ENCODE assay signal across 8 cellular contexts in the genomic region with DNA sequence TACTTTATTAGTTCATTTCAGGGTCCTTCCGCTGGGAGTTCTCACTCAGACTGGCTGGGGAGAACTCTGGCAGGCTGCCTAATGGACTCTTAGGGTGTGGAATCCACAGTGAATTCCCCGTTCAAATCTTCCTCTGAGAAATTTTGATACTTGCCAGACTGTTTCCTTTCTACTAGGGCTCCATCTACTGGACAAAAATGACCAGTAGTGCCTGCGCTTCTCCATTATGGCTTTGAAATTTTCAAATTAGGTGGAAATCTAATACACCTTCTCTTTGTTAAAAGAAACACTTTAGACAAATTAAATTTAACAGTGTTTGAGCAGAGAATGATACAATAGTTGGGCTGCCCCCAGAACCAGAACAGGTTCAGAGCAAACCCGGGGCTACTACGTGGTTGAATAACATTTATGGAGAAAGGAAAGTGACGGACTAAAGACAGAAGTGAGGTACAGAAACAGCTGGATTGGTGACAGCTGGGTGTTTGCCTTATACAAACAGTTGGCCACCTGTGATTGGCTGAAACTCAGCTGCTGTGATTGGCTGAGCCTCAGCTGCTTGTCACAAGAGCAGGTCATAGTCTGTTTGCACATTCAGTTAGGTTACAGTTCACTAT. TPM values are rescaled to one million over a fixed set of nuclear protein-coding genes. Genes with fewer than 3 reads are reported as not detected.
DNase-seq lines count a peak whose midpoint lies in the region; ATAC-seq and TF ChIP-seq lines count a peak whose summit lies in the region.

No MANE protein-coding gene starts in this region.

- peaks cover 24% of the 10 kb centered on the region for H3K4me1 Mint-ChIP-seq in activated CD4-positive, alpha-beta T cell treated with anti-CD3 and anti-CD28 coated beads, Interleukin-2, amount 10 ng/mL, durations not matched to agents 24 days and 14 days
- H3K4me1 Mint-ChIP-seq in neural crest cell = peaks cover 15% of the 10 kb centered on the region

- peak in 2 of 3 donors; percentile 6 to 56 for DNase-seq in stimulated activated CD4-positive, alpha-beta T cell treated with anti-CD3 and anti-CD28 coated beads, Interleukin-12 subunit alpha, Interleukin-12 subunit beta, amount 100 ng/mL, for 48 hours (ENCODE audit: low read depth in 2 of 3, low spot score in 1 of 3)
- no peak for DNase-seq in stimulated activated CD4-positive, alpha-beta T cell treated with anti-CD3 and anti-CD28 coated beads, Interleukin-12 subunit alpha, Interleukin-12 subunit beta, amount 100 ng/mL, for 4 hours
- peak; percentile 53 for DNase-seq in NCI-H2227 treated with DMSO at 0.1 percent for 48 hours (lab: John Stamatoyannopoulos, UW)
- peak; percentile 82 for DNase-seq in activated CD4-positive, alpha-beta T cell treated with anti-CD3 and anti-CD28 coated beads, Interleukin-2, amount 10 ng/mL, durations not matched to agents 24 days and 14 days
- DNase-seq in fibroblast of the conjunctiva (ENCODE audit: low read depth) = peak; percentile 74
- peak; percentile 48 for DNase-seq in neural crest cell (ENCODE audit: low read depth, low spot score)
- DNase-seq in T-helper 9 cell = no peak

- no peak overlapping the region for H3K4me3 Mint-ChIP-seq in activated CD4-positive, alpha-beta T cell treated with anti-CD3 and anti-CD28 coated beads, Interleukin-2, amount 10 ng/mL, durations not matched to agents 24 days and 14 days
- H3K4me3 Mint-ChIP-seq in neural crest cell = no peak overlapping the region

- no peaks in the 10 kb centered on the region for H3K36me3 Mint-ChIP-seq in activated CD4-positive, alpha-beta T cell treated with anti-CD3 and anti-CD28 coated beads, Interleukin-2, amount 10 ng/mL, durations not matched to agents 24 days and 14 days (ENCODE audit: low read depth)
- no peaks in the 10 kb centered on the region for H3K36me3 Mint-ChIP-seq in neural crest cell (ENCODE audit: low read depth)

- peak; percentile 48 for ATAC-seq in HG02981 (IDR thresholded peaks at IDR 0.05; ENCODE audit: unreplicated experiment)

- TF ChIP-seq CTCF in neural crest cell (conservative IDR thresholded peaks at IDR 0.05) = peak; percentile 94

- no peaks in the 10 kb centered on the region for H3K9me3 Mint-ChIP-seq in activated CD4-positive, alpha-beta T cell treated with anti-CD3 and anti-CD28 coated beads, Interleukin-2, amount 10 ng/mL, durations not matched to agents 24 days and 14 days
- H3K9me3 Mint-ChIP-seq in neural crest cell = peaks cover 3% of the 10 kb centered on the region

- no peaks in the 10 kb centered on the region for H3K27me3 Mint-ChIP-seq in activated CD4-positive, alpha-beta T cell treated with anti-CD3 and anti-CD28 coated beads, Interleukin-2, amount 10 ng/mL, durations not matched to agents 24 days and 14 days
- H3K27me3 Mint-ChIP-seq in neural crest cell (ENCODE audit: low read depth) = no peaks in the 10 kb centered on the region

- H3K27ac Mint-ChIP-seq in activated CD4-positive, alpha-beta T cell treated with anti-CD3 and anti-CD28 coated beads, Interleukin-2, amount 10 ng/mL, durations not matched to agents 24 days and 14 days = no peak overlapping the region
- no peak overlapping the region for H3K27ac Mint-ChIP-seq in neural crest cell (ENCODE audit: unreplicated experiment)

- intact Hi-C loops in activated CD4-positive, alpha-beta T cell treated with anti-CD3 and anti-CD28 coated beads, Interleukin-2, amount 10 ng/mL, durations not matched to agents 24 days and 14 days (cut with micrococcal nuclease) = loop anchor here (1.0 to 5.0 kb wide), 4 partner anchors 56 to 855 kb away; no protein-coding TSS in a partner anchor

RNA-seq across cellular contexts. Expression of gene FDX1, which starts 52.9 kb away (rescaled TPM):
- 14.2 and 16.4 TPM in 2 replicates for total RNA-seq in activated CD4-positive, alpha-beta T cell treated with anti-CD3 and anti-CD28 coated beads, Interleukin-2, amount 10 ng/mL, durations not matched to agents 24 days and 14 days
- 8.9 and 9.7 TPM in 2 replicates for total RNA-seq in neural crest cell

Comparison
In these comparisons a context has a peak if more than half of its experiments do, and no peak if none do; other contexts are left out.
1. DNase-seq: peak in stimulated activated CD4-positive, alpha-beta T cell treated with anti-CD3 and anti-CD28 coated beads, Interleukin-12 subunit alpha, Interleukin-12 subunit beta, amount 100 ng/mL, for 48 hours (2 of 3), NCI-H2227 treated with DMSO at 0.1 percent for 48 hours (single experiment), activated CD4-positive, alpha-beta T cell treated with anti-CD3 and anti-CD28 coated beads, Interleukin-2, amount 10 ng/mL, durations not matched to agents 24 days and 14 days (single experiment), fibroblast of the conjunctiva (single experiment) and neural crest cell (single experiment); none in stimulated activated CD4-positive, alpha-beta T cell treated with anti-CD3 and anti-CD28 coated beads, Interleukin-12 subunit alpha, Interleukin-12 subunit beta, amount 100 ng/mL, for 4 hours (single experiment) and T-helper 9 cell (single experiment).